1 cellular context compared by ENCODE assay signal in the genomic region with DNA sequence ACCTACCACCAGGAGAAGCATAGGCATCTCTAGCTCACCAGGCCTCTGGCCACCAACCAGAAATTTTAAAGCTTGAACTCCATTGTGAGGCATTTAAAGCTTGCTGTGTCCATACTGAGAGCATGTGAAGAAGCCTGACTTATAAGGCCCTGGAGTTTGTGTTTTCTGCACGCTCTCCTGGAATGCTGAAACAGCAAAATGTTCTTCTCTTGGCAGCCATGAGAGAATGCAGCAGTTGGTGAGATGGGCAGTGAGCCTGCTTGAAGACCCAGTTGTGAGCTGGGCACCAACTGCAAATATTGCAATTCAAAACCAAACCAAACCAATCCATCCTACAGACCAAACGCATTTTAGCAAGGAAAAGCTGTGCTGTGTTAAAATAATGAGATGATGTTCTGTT.
TF ChIP-seq lines count a peak whose summit lies in the region.

No MANE protein-coding gene starts in this region.

TF ChIP-seq in HepG2, 621 proteins besides CTCF, POLR2A, EP300 and RAD21 (continued from another document):
- TF ChIP-seq, protein P1, sequence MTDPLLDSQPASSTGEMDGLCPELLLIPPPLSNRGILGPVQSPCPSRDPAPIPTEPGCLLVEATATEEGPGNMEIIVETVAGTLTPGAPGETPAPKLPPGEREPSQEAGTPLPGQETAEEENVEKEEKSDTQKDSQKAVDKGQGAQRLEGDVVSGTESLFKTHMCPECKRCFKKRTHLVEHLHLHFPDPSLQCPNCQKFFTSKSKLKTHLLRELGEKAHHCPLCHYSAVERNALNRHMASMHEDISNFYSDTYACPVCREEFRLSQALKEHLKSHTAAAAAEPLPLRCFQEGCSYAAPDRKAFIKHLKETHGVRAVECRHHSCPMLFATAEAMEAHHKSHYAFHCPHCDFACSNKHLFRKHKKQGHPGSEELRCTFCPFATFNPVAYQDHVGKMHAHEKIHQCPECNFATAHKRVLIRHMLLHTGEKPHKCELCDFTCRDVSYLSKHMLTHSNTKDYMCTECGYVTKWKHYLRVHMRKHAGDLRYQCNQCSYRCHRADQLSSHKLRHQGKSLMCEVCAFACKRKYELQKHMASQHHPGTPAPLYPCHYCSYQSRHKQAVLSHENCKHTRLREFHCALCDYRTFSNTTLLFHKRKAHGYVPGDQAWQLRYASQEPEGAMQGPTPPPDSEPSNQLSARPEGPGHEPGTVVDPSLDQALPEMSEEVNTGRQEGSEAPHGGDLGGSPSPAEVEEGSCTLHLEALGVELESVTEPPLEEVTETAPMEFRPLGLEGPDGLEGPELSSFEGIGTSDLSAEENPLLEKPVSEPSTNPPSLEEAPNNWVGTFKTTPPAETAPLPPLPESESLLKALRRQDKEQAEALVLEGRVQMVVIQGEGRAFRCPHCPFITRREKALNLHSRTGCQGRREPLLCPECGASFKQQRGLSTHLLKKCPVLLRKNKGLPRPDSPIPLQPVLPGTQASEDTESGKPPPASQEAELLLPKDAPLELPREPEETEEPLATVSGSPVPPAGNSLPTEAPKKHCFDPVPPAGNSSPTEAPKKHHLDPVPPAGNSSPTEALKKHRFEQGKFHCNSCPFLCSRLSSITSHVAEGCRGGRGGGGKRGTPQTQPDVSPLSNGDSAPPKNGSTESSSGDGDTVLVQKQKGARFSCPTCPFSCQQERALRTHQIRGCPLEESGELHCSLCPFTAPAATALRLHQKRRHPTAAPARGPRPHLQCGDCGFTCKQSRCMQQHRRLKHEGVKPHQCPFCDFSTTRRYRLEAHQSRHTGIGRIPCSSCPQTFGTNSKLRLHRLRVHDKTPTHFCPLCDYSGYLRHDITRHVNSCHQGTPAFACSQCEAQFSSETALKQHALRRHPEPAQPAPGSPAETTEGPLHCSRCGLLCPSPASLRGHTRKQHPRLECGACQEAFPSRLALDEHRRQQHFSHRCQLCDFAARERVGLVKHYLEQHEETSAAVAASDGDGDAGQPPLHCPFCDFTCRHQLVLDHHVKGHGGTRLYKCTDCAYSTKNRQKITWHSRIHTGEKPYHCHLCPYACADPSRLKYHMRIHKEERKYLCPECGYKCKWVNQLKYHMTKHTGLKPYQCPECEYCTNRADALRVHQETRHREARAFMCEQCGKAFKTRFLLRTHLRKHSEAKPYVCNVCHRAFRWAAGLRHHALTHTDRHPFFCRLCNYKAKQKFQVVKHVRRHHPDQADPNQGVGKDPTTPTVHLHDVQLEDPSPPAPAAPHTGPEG (CRISPR knock-in tag; IDR thresholded peaks at IDR 0.05), result no peak
- no peak for TF ChIP-seq TCF12 (IDR thresholded peaks at IDR 0.05)
- no peak for TF ChIP-seq TCF12 (CRISPR knock-in tag; IDR thresholded peaks at IDR 0.05)
- peak; percentile 57 to 69 for TF ChIP-seq MAFK (conservative IDR thresholded peaks at IDR 0.05 in 1 of 2, IDR thresholded peaks at IDR 0.05 in 1 of 2; ENCODE audit: low read length in 2 of 2)
- no peak for TF ChIP-seq SOX13 (IDR thresholded peaks at IDR 0.05)
- no peak for TF ChIP-seq SOX13 (CRISPR knock-in tag; conservative IDR thresholded peaks at IDR 0.05 in 1 of 2, IDR thresholded peaks at IDR 0.05 in 1 of 2)
